Comparison of ENCODE assay signal across 1 cellular context in the genomic region with DNA sequence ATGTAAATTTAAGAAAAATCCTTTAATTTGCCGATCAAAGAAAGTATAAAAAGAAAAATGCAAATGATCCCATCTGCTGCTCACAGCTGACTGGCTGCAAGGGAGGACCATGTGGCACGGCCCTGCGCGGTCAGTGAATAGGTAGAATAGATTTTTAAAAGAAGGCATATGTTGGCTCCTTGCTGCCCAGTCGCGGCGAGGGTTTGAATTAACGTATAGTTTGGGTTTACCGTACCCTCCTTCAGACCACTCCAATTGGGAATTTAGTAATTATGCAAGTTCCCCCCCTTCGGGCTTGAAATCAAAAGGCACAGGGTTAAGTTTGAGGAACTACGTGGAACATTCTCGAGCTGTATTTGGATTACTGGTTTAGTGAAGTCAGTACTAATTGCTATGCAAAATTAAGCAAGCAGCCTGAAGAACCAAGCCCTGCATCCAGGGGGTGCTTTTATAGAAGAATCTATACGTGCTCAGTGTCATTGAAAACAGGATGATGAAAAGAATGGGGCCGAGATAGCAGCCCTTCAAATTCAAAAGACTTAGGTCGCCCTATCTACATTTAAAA.
TF ChIP-seq lines count a peak whose summit lies in the region.

No MANE protein-coding gene starts in this region.

TF ChIP-seq in HepG2, 621 proteins besides CTCF, POLR2A, EP300 and RAD21 (continued from another document and continues in another):
- TF ChIP-seq NR2F1 (CRISPR knock-in tag; IDR thresholded peaks at IDR 0.05) (no peak), ZBTB37 (CRISPR knock-in tag; IDR thresholded peaks at IDR 0.05) (0 out of 2 replicates have a peak, but pooled peaks have one; percentile 20), NR2C2 (CRISPR knock-in tag; IDR thresholded peaks at IDR 0.05; ENCODE audit: borderline replicate concordance) (peak; percentile 9; the same call in 1 of the 2 replicates), MXD3 (CRISPR knock-in tag; IDR thresholded peaks at IDR 0.05) (no peak; the same call in 1 of the 2 replicates), NPAS2 (CRISPR knock-in tag; IDR thresholded peaks at IDR 0.05; ENCODE audit: borderline replicate concordance) (no peak), ZNF782 (CRISPR knock-in tag; IDR thresholded peaks at IDR 0.05; ENCODE audit: borderline replicate concordance) (no peak), PAX8 (CRISPR knock-in tag; IDR thresholded peaks at IDR 0.05; ENCODE audit: borderline replicate concordance) (no peak), CSRNP1 (CRISPR knock-in tag; IDR thresholded peaks at IDR 0.05) (peak; percentile 59; the same call in 1 of the 2 replicates), MEF2D (CRISPR knock-in tag; IDR thresholded peaks at IDR 0.05) (no peak), ZNF589 (CRISPR knock-in tag; conservative IDR thresholded peaks at IDR 0.05) (no peak), ADNP (CRISPR knock-in tag; IDR thresholded peaks at IDR 0.05) (no peak), SP140L (CRISPR knock-in tag; IDR thresholded peaks at IDR 0.05; ENCODE audit: borderline replicate concordance) (peak; percentile 64; the same call in 1 of the 2 replicates), BRCA1 (CRISPR knock-in tag; IDR thresholded peaks at IDR 0.05) (no peak), HMGXB3 (CRISPR knock-in tag; IDR thresholded peaks at IDR 0.05; ENCODE audit: borderline replicate concordance) (no peak), PRPF4 (IDR thresholded peaks at IDR 0.05; ENCODE audit: low read depth, low read length, poor library complexity, severe bottlenecking) (no peak), ZBTB8A (CRISPR knock-in tag; IDR thresholded peaks at IDR 0.05; ENCODE audit: borderline replicate concordance, low read depth) (0 out of 2 replicates have a peak, but pooled peaks have one; percentile 8), SNAPC5 (CRISPR knock-in tag; IDR thresholded peaks at IDR 0.05; ENCODE audit: borderline replicate concordance) (no peak; the same call in 1 of the 2 replicates), DNMT1 (CRISPR knock-in tag; IDR thresholded peaks at IDR 0.05) (no peak), TOPORS (CRISPR knock-in tag; IDR thresholded peaks at IDR 0.05) (0 out of 2 replicates have a peak, but pooled peaks have one; percentile 24), ZFP82 (CRISPR knock-in tag; IDR thresholded peaks at IDR 0.05; ENCODE audit: borderline replicate concordance) (no peak), MAX (IDR thresholded peaks at IDR 0.05) (peak; percentile 67), BORCS8-MEF2B (CRISPR knock-in tag; IDR thresholded peaks at IDR 0.05) (0 out of 2 replicates have a peak, but pooled peaks have one; percentile 22), ZNF280B (CRISPR knock-in tag; IDR thresholded peaks at IDR 0.05; ENCODE audit: borderline replicate concordance) (no peak), SALL1 (CRISPR knock-in tag; IDR thresholded peaks at IDR 0.05) (no peak), ZKSCAN5 (CRISPR knock-in tag; IDR thresholded peaks at IDR 0.05) (no peak), POLR2AphosphoS2 (IDR thresholded peaks at IDR 0.05; ENCODE audit: low read depth, low read length) (no peak), ZNF841 (CRISPR knock-in tag; IDR thresholded peaks at IDR 0.05; ENCODE audit: borderline replicate concordance) (no peak), NFYC (CRISPR knock-in tag; IDR thresholded peaks at IDR 0.05) (no peak; the same call in 1 of the 2 replicates), HOMEZ (CRISPR knock-in tag; IDR thresholded peaks at IDR 0.05; ENCODE audit: low read depth) (no peak)
- TF ChIP-seq, protein P1, sequence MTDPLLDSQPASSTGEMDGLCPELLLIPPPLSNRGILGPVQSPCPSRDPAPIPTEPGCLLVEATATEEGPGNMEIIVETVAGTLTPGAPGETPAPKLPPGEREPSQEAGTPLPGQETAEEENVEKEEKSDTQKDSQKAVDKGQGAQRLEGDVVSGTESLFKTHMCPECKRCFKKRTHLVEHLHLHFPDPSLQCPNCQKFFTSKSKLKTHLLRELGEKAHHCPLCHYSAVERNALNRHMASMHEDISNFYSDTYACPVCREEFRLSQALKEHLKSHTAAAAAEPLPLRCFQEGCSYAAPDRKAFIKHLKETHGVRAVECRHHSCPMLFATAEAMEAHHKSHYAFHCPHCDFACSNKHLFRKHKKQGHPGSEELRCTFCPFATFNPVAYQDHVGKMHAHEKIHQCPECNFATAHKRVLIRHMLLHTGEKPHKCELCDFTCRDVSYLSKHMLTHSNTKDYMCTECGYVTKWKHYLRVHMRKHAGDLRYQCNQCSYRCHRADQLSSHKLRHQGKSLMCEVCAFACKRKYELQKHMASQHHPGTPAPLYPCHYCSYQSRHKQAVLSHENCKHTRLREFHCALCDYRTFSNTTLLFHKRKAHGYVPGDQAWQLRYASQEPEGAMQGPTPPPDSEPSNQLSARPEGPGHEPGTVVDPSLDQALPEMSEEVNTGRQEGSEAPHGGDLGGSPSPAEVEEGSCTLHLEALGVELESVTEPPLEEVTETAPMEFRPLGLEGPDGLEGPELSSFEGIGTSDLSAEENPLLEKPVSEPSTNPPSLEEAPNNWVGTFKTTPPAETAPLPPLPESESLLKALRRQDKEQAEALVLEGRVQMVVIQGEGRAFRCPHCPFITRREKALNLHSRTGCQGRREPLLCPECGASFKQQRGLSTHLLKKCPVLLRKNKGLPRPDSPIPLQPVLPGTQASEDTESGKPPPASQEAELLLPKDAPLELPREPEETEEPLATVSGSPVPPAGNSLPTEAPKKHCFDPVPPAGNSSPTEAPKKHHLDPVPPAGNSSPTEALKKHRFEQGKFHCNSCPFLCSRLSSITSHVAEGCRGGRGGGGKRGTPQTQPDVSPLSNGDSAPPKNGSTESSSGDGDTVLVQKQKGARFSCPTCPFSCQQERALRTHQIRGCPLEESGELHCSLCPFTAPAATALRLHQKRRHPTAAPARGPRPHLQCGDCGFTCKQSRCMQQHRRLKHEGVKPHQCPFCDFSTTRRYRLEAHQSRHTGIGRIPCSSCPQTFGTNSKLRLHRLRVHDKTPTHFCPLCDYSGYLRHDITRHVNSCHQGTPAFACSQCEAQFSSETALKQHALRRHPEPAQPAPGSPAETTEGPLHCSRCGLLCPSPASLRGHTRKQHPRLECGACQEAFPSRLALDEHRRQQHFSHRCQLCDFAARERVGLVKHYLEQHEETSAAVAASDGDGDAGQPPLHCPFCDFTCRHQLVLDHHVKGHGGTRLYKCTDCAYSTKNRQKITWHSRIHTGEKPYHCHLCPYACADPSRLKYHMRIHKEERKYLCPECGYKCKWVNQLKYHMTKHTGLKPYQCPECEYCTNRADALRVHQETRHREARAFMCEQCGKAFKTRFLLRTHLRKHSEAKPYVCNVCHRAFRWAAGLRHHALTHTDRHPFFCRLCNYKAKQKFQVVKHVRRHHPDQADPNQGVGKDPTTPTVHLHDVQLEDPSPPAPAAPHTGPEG (CRISPR knock-in tag; IDR thresholded peaks at IDR 0.05), result no peak
- TF ChIP-seq, protein P2, sequence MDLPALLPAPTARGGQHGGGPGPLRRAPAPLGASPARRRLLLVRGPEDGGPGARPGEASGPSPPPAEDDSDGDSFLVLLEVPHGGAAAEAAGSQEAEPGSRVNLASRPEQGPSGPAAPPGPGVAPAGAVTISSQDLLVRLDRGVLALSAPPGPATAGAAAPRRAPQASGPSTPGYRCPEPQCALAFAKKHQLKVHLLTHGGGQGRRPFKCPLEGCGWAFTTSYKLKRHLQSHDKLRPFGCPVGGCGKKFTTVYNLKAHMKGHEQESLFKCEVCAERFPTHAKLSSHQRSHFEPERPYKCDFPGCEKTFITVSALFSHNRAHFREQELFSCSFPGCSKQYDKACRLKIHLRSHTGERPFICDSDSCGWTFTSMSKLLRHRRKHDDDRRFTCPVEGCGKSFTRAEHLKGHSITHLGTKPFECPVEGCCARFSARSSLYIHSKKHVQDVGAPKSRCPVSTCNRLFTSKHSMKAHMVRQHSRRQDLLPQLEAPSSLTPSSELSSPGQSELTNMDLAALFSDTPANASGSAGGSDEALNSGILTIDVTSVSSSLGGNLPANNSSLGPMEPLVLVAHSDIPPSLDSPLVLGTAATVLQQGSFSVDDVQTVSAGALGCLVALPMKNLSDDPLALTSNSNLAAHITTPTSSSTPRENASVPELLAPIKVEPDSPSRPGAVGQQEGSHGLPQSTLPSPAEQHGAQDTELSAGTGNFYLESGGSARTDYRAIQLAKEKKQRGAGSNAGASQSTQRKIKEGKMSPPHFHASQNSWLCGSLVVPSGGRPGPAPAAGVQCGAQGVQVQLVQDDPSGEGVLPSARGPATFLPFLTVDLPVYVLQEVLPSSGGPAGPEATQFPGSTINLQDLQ (CRISPR knock-in tag; IDR thresholded peaks at IDR 0.05), result no peak
- TF ChIP-seq, protein P3, sequence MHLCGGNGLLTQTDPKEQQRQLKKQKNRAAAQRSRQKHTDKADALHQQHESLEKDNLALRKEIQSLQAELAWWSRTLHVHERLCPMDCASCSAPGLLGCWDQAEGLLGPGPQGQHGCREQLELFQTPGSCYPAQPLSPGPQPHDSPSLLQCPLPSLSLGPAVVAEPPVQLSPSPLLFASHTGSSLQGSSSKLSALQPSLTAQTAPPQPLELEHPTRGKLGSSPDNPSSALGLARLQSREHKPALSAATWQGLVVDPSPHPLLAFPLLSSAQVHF (CRISPR knock-in tag; IDR thresholded peaks at IDR 0.05), result no peak
